11 cellular contexts compared by ENCODE assay signal in the genomic region with DNA sequence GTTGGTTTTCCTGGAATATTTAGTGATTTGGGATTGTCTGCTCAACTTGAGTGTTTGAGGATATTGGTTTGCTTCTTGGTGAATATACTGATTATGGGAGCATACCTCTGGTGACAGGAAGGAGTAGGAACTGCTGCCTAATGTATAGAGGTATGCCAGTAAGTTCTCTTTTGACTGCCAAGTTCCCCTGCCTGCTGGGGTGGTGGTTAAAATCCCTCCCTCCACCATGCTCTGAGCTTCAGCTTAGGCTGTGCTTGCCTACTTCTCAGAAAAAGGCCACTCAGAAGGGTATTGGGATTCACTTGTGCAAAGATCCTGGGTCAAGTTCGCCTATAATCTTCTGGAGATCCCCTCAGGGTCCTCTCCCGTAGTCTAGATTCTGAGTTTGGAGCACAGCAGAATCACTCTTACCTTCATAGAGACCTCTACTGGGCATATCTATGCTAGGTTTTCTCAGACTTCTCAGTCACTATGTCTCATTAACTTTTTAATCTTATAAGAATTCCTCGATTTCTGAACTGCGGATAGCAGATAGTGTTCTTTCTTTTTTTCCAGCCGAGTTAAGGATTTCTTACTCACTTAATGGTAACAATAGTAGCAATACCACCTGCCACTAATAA. TPM values are rescaled to one million over a fixed set of nuclear protein-coding genes. Genes with fewer than 3 reads are reported as not detected.
DNase-seq lines count a peak whose midpoint lies in the region; ATAC-seq and TF ChIP-seq lines count a peak whose summit lies in the region.
"Had no signal": no experiment of that assay in that cellular context is flagged by ENCODE, and none has a peak within 500 bp of the region (broad histone marks: within the 10 kb centered on the region; RNA-seq: fewer than 3 reads in every experiment).

No MANE protein-coding gene starts in this region.

- H3K4me3 ChIP-seq in GM12875 (ENCODE audit: low read depth, low read length) (no peak overlapping the region), OCI-LY1 (ENCODE audit: low read depth, low read length, poor library complexity, severe bottlenecking) (peak overlapping the region; percentile 23), mucosa of descending colon (no peak overlapping the region), aorta (ENCODE audit: low read length in 2 of 2) (no peak overlapping the region)

- H3K9me3 ChIP-seq in OCI-LY1 (ENCODE audit: low read length) (no peaks in the 10 kb centered on the region), mucosa of descending colon (no peaks in the 10 kb centered on the region), aorta (ENCODE audit: control insufficient read depth, low read length) (no peaks in the 10 kb centered on the region)

- peaks cover 10% of the 10 kb centered on the region; the same call in 1 of the 2 replicates for H3K36me3 ChIP-seq in OCI-LY1 (ENCODE audit: insufficient read depth, low read length)
- no peaks in the 10 kb centered on the region for H3K36me3 ChIP-seq in mucosa of descending colon (ENCODE audit: low read depth)
- H3K36me3 ChIP-seq in aorta (ENCODE audit: control insufficient read depth in 1 of 2, insufficient read depth in 2 of 2, low read length in 1 of 2): no peaks in the 10 kb centered on the region

- TF ChIP-seq CTCF in GM12875 (IDR thresholded peaks at IDR 0.05; ENCODE audit: borderline replicate concordance, insufficient read depth, low read depth, low read length) (0 out of 2 replicates have a peak, but pooled peaks have one; percentile 9), OCI-LY1 (IDR thresholded peaks at IDR 0.05; ENCODE audit: low read length) (peak; percentile 59; the same call in 1 of the 2 replicates), mucosa of descending colon (IDR thresholded peaks at IDR 0.05) (no peak)

- intact Hi-C loops in mucosa of descending colon (cut with DNase I, micrococcal nuclease) (no loop called here), sciatic nerve (cut with DNase I) (no loop called here), aorta (cut with DNase I) (no loop called here)

- 30 to 31% methylated on average over 5 of the region's 5 CpGs for WGBS in aorta, 2 donors

- H3K27me3 ChIP-seq in OCI-LY1 (ENCODE audit: insufficient read depth, low read length): no peaks in the 10 kb centered on the region
- no peaks in the 10 kb centered on the region for H3K27me3 ChIP-seq in aorta (ENCODE audit: control insufficient read depth in 1 of 2, insufficient read depth in 2 of 2, low read length in 1 of 2)

- peak overlapping the region; percentile 13; the same call in 1 of the 2 replicates for H3K9ac ChIP-seq in OCI-LY1 (ENCODE audit: low read length)

- no peaks in the 10 kb centered on the region for H4K20me1 ChIP-seq in OCI-LY1 (ENCODE audit: insufficient read depth, low read length)

- peaks cover 50% of the 10 kb centered on the region for H3K79me2 ChIP-seq in OCI-LY1 (ENCODE audit: insufficient read depth, low read length)

- DNase-seq in mucosa of descending colon: no peak
- no peak for DNase-seq in sciatic nerve (ENCODE audit: low spot score)
- DNase-seq in NAMALWA (ENCODE audit: low spot score): no peak
- DNase-seq in aorta: no peak
- DNase-seq: activated CD4-positive, alpha-beta T cell treated with anti-CD3 and anti-CD28 coated beads, Interleukin-2, amount 50 U/mL, for 48 hours; activated naive CD4-positive, alpha-beta T cell; Calu3; GOT3 had no signal

- peaks cover 51% of the 10 kb centered on the region for H3K4me1 ChIP-seq in OCI-LY1 (ENCODE audit: insufficient read depth, low read length, severe bottlenecking)
- H3K4me1 ChIP-seq in mucosa of descending colon (ENCODE audit: low read depth): no peaks in the 10 kb centered on the region
- no peaks in the 10 kb centered on the region for H3K4me1 ChIP-seq in aorta (ENCODE audit: control insufficient read depth in 1 of 2, insufficient read depth in 2 of 2, low read length in 2 of 2)

- peak overlapping the region; percentile 48 for H3K4me2 ChIP-seq in OCI-LY1 (ENCODE audit: low read length)

- H3K27ac ChIP-seq in OCI-LY1 (ENCODE audit: low read depth, low read length, poor library complexity, severe bottlenecking) (peak overlapping the region; percentile 45), aorta (ENCODE audit: low read depth in 1 of 2, low read length in 2 of 2) (no peak overlapping the region)

- no peaks in the 10 kb centered on the region for H3K9me2 ChIP-seq in OCI-LY1 (ENCODE audit: low read depth, low read length)

- H2AFZ ChIP-seq in OCI-LY1 (ENCODE audit: low read length): no peak overlapping the region

- ATAC-seq in GM21529 (IDR thresholded peaks at IDR 0.05; ENCODE audit: unreplicated experiment): peak; percentile 50
- ATAC-seq in mucosa of descending colon: peak; percentile 11
- no peak for ATAC-seq in sciatic nerve
- no peak for ATAC-seq in aorta (ENCODE audit: low FRiP score)

- H3F3A ChIP-seq in OCI-LY1 (ENCODE audit: insufficient read depth, low read length): no peaks in the 10 kb centered on the region

RNA-seq across cellular contexts. Expression of gene DCK, which starts 44.7 kb away (rescaled TPM):
- total RNA-seq in mucosa of descending colon (10 to 100 TPM in 2 of 3 donors, 1 to 10 TPM in 1; 9.5 to 16.9 (median 11.1) TPM), sciatic nerve (12.6 TPM), aorta (10 to 100 TPM; 10.7 to 11.2 TPM)
- 10 to 100 TPM in 1 of 2 donors, 1 to 10 TPM in 1; 7.5 to 21.0 TPM for polyA plus RNA-seq in aorta

RNA-seq across cellular contexts. Expression of gene MOB1B, which starts 46.6 kb away (rescaled TPM):
- total RNA-seq in mucosa of descending colon (10 to 100 TPM; 12.2 to 22.3 (median 12.8) TPM), sciatic nerve (34.3 TPM), aorta (10 to 100 TPM; 26.5 to 29.8 TPM)
- polyA plus RNA-seq in aorta: 1 to 10 TPM; 5.9 to 6.1 TPM

Comparison
In these comparisons a context has a peak if more than half of its experiments do, and no peak if none do; other contexts are left out.
1. ATAC-seq: peak in GM21529 (single experiment) and mucosa of descending colon (single experiment); none in sciatic nerve (single experiment) and aorta (single experiment).